ENCODE assay signal across 11 cellular contexts in genomic region chr2:151262629-151263028, GRCh38. TPM values are rescaled to one million over a fixed set of nuclear protein-coding genes. Genes with fewer than 3 reads are reported as not detected.
DNase-seq lines count a peak whose midpoint lies in the region; ATAC-seq, FAIRE-seq and TF ChIP-seq lines count a peak whose summit lies in the region.
"Had no signal": no experiment of that assay in that cellular context is flagged by ENCODE, and none has a peak within 500 bp of the region (broad histone marks: within the 10 kb centered on the region; RNA-seq: fewer than 3 reads in every experiment).

No MANE protein-coding gene starts in this region.

- H3K23me2 ChIP-seq in H1 (ENCODE audit: low read depth, low read length): peaks cover 3% of the 10 kb centered on the region; the same call in 1 of the 2 replicates

- no peaks in the 10 kb centered on the region for H3K79me2 ChIP-seq in Karpas-422 (ENCODE audit: low read length)
- no peaks in the 10 kb centered on the region for H3K79me2 ChIP-seq in H1 (ENCODE audit: control insufficient read depth in 1 of 2, insufficient read depth in 2 of 2, low read length in 2 of 2)

- no peaks in the 10 kb centered on the region for H3K79me1 ChIP-seq in H1 (ENCODE audit: low read depth, low read length)

- no peak overlapping the region for H3K4me3 ChIP-seq in CD8-positive, alpha-beta T cell (ENCODE audit: low read depth, low read length)
- peak overlapping the region; percentile 71; the same call in 1 of the 2 replicates for H3K4me3 ChIP-seq in Karpas-422 (ENCODE audit: low read length)
- 0 out of 8 replicates have a peak overlapping the region, but pooled peaks of 1 of the 4 experiments have one; percentile 66 for H3K4me3 ChIP-seq in H1 (ENCODE audit: extremely low read depth in 1 of 4, insufficient read depth in 2 of 4, low read depth in 3 of 4, low read length in 4 of 4)

- no peaks in the 10 kb centered on the region for H3K9me3 Mint-ChIP-seq in CD8-positive, alpha-beta T cell
- H3K9me3 Mint-ChIP-seq in neural crest cell (peaks cover under 1% of the 10 kb centered on the region), CD14-positive monocyte (peaks cover 0 to 1% (median 0%) of the 10 kb centered on the region in 7 donors)

- H3K9ac ChIP-seq in Karpas-422 (ENCODE audit: low read length): no peak overlapping the region
- no peak overlapping the region for H3K9ac ChIP-seq in H1 (replicated peaks in 1 of 4; ENCODE audit: extremely low read depth in 1 of 4, low read depth in 3 of 4, low read length in 3 of 4)

- no peak overlapping the region for H2BK20ac ChIP-seq in H1 (ENCODE audit: low read length)

- TF ChIP-seq EP300 in H1 (IDR thresholded peaks at IDR 0.05; ENCODE audit: borderline replicate concordance in 1 of 2, low read depth in 2 of 2, low read length in 2 of 2): no peak

- no peak overlapping the region for H3K18ac ChIP-seq in H1 (ENCODE audit: extremely low read depth, low read length)

- H3K4ac ChIP-seq in H1 (replicated peaks; ENCODE audit: insufficient read length, low read depth, low read length): peak overlapping the region; percentile 14

- intact Hi-C loops in CD8-positive, alpha-beta T cell (cut with DNase I, micrococcal nuclease): loop anchor here in 1 of 2 experiments (5.0 to 10.0 kb wide), 2 partner anchors 912 to 1675 kb away; partner anchors contain the start of genes MMADHC and STAM2
- intact Hi-C loops in CD14-positive monocyte (cut with micrococcal nuclease): no loop called here

- H3K9me2 ChIP-seq in Karpas-422 (replicated peaks; ENCODE audit: insufficient read depth, low read length): no peaks in the 10 kb centered on the region

- no peaks in the 10 kb centered on the region for H4K20me1 ChIP-seq in Karpas-422 (ENCODE audit: insufficient read depth, low read depth, low read length)
- H4K20me1 ChIP-seq in H1 (replicated peaks in 1 of 2; ENCODE audit: control insufficient read depth in 1 of 2, insufficient read depth in 2 of 2, low read length in 2 of 2): no peaks in the 10 kb centered on the region

- peak overlapping the region; percentile 11 for H3K4me3 Mint-ChIP-seq in CD8-positive, alpha-beta T cell
- H3K4me3 Mint-ChIP-seq in neural crest cell: peak overlapping the region; percentile 89
- no peak overlapping the region for H3K4me3 Mint-ChIP-seq in CD14-positive monocyte

- CTCF ChIA-PET in CD8-positive, alpha-beta T cell (lab: Charles Lee): no interaction called here
- CTCF ChIA-PET in H1 (lab: Charles Lee; ENCODE audit: partially characterized antibody): interaction anchor here (0.6 to 1.2 kb wide), 2 partner anchors 9 to 24 kb away, joined by 3 read pairs; no protein-coding TSS in a partner anchor

- peak overlapping the region; percentile 98 for H3K27ac Mint-ChIP-seq in CD8-positive, alpha-beta T cell
- no peak overlapping the region for H3K27ac Mint-ChIP-seq in neural crest cell (ENCODE audit: unreplicated experiment)
- H3K27ac Mint-ChIP-seq in CD14-positive monocyte: peak overlapping the region in 1 of 7 donors; percentile 30

- peaks cover 11% of the 10 kb centered on the region for H3K36me3 Mint-ChIP-seq in CD8-positive, alpha-beta T cell
- H3K36me3 Mint-ChIP-seq in neural crest cell (ENCODE audit: low read depth) (peaks cover 3% of the 10 kb centered on the region), CD14-positive monocyte (no peaks in the 10 kb centered on the region)

- H3K4me2 ChIP-seq in Karpas-422 (ENCODE audit: low read depth, low read length, poor library complexity, severe bottlenecking) (peak overlapping the region; percentile 82), H1 (ENCODE audit: insufficient read depth in 1 of 2, low read depth in 2 of 2, low read length in 2 of 2) (peak overlapping the region in 1 of 2 experiments; percentile 49; a peak in 2 of 4 replicates)

- peak overlapping the region; percentile 17 for H4K91ac ChIP-seq in H1 (replicated peaks; ENCODE audit: insufficient read length, low read length)

- peaks cover 5% of the 10 kb centered on the region for H3K4me1 ChIP-seq in CD8-positive, alpha-beta T cell (ENCODE audit: insufficient read depth, low read length)
- H3K4me1 ChIP-seq in Karpas-422 (ENCODE audit: low read length) (peaks cover 15% of the 10 kb centered on the region), H1 (replicated peaks in 1 of 4; ENCODE audit: control insufficient read depth in 3 of 4, insufficient read depth in 4 of 4, low read length in 3 of 4) (peaks cover 2 to 16% (median 7%) of the 10 kb centered on the region in 4 experiments)

- no peak overlapping the region for H2BK120ac ChIP-seq in H1 (replicated peaks; ENCODE audit: low read depth, low read length)

- H2BK12ac ChIP-seq in H1 (ENCODE audit: low read depth, low read length): peak overlapping the region; percentile 55; the same call in 1 of the 2 replicates

- H3K27me3 Mint-ChIP-seq in CD8-positive, alpha-beta T cell (ENCODE audit: low read depth): no peaks in the 10 kb centered on the region
- H3K27me3 Mint-ChIP-seq in neural crest cell (ENCODE audit: low read depth): no peaks in the 10 kb centered on the region
- peaks cover 0 to 3% (median 0%) of the 10 kb centered on the region in 3 donors for H3K27me3 Mint-ChIP-seq in CD14-positive monocyte (ENCODE audit: low read depth in 3 of 3)

- H3K56ac ChIP-seq in H1 (replicated peaks; ENCODE audit: insufficient read length, low read depth, low read length): no peak overlapping the region

- H2AFZ ChIP-seq in Karpas-422 (ENCODE audit: low read length) (no peak overlapping the region), H1 (ENCODE audit: low read length) (no peak overlapping the region)

- no peak overlapping the region; the same call in 1 of the 2 replicates for H4K8ac ChIP-seq in H1 (ENCODE audit: extremely low read depth, insufficient read depth, low read length)

- ATAC-seq in CD8-positive, alpha-beta T cell: no peak
- ATAC-seq: right cardiac atrium had no signal

- H3K36me3 ChIP-seq in CD8-positive, alpha-beta T cell (ENCODE audit: insufficient read depth, low read length): no peaks in the 10 kb centered on the region
- no peaks in the 10 kb centered on the region for H3K36me3 ChIP-seq in Karpas-422 (ENCODE audit: insufficient read depth, low read length)
- H3K36me3 ChIP-seq in H1 (ENCODE audit: control insufficient read depth in 2 of 4, insufficient read depth in 4 of 4, low read length in 3 of 4): no peaks in the 10 kb centered on the region
- H3K36me3 ChIP-seq: stomach had no signal

- peaks cover 35% of the 10 kb centered on the region for H3K4me1 Mint-ChIP-seq in CD8-positive, alpha-beta T cell (ENCODE audit: low read depth)
- peaks cover 22% of the 10 kb centered on the region for H3K4me1 Mint-ChIP-seq in neural crest cell
- peaks cover 17% of the 10 kb centered on the region for H3K4me1 Mint-ChIP-seq in CD14-positive monocyte

- no peaks in the 10 kb centered on the region for H3K27me3 ChIP-seq in CD8-positive, alpha-beta T cell (ENCODE audit: insufficient read depth, low read length)
- H3K27me3 ChIP-seq in Karpas-422 (ENCODE audit: low read length): no peaks in the 10 kb centered on the region
- H3K27me3 ChIP-seq in H1 (replicated peaks in 1 of 4; ENCODE audit: control insufficient read depth in 3 of 4, extremely low read depth in 1 of 4, insufficient read depth in 3 of 4, low read length in 3 of 4): no peaks in the 10 kb centered on the region
- H3K27me3 ChIP-seq: stomach had no signal

- FAIRE-seq in H1 (lab: Jason Lieb, UNC): no peak

- no peak for TF ChIP-seq POLR2A in H1 (IDR thresholded peaks at IDR 0.05; ENCODE audit: control extremely low read depth in 1 of 2, low read depth in 2 of 2, low read length in 2 of 2)

- no peak overlapping the region for H2AK5ac ChIP-seq in H1 (ENCODE audit: low read depth, low read length)

- no peak for TF ChIP-seq CTCF in CD8-positive, alpha-beta T cell (IDR thresholded peaks at IDR 0.05)
- TF ChIP-seq CTCF in H1 (IDR thresholded peaks at IDR 0.05; ENCODE audit: control extremely low read depth in 1 of 3, insufficient read depth in 1 of 3, low read depth in 1 of 3, low read length in 3 of 3) (no peak), neural crest cell (conservative IDR thresholded peaks at IDR 0.05) (no peak), CD14-positive monocyte (IDR thresholded peaks at IDR 0.05) (no peak)

- 82% methylated on average over 5 of the region's 8 CpGs; no CpG with 5 or more reads in 1 of the 2 experiments for whole genome bisulfite sequencing in H1 (ENCODE audit: extremely low coverage in 1 of 2, insufficient coverage in 1 of 2, insufficient read length in 1 of 2, insufficient replicate concordance in 2 of 2, low coverage in 1 of 2, low lambda C conversion rate in 2 of 2, missing lambda C conversion rate in 1 of 2), 2 experiments

- no peaks in the 10 kb centered on the region for H3K9me3 ChIP-seq in CD8-positive, alpha-beta T cell (ENCODE audit: low read length)
- no peaks in the 10 kb centered on the region for H3K9me3 ChIP-seq in Karpas-422 (ENCODE audit: low read length)
- H3K9me3 ChIP-seq in H1 (ENCODE audit: insufficient read depth in 2 of 2, low read depth in 1 of 2, low read length in 1 of 2): no peaks in the 10 kb centered on the region
- H3K9me3 ChIP-seq: stomach had no signal

- H3K27ac ChIP-seq in CD8-positive, alpha-beta T cell (ENCODE audit: low read depth, low read length): no peak overlapping the region
- no peak overlapping the region for H3K27ac ChIP-seq in Karpas-422 (ENCODE audit: low read length)
- H3K27ac ChIP-seq in H1 (ENCODE audit: low read depth, low read length): no peak overlapping the region

- no peak overlapping the region for H2BK15ac ChIP-seq in H1 (ENCODE audit: low read length)

- no peak for TF ChIP-seq RAD21 in H1 (IDR thresholded peaks at IDR 0.05 in 1 of 2, conservative IDR thresholded peaks at IDR 0.05 in 1 of 2; ENCODE audit: low read depth in 2 of 2, low read length in 2 of 2)

- no peak overlapping the region for H2BK5ac ChIP-seq in H1 (ENCODE audit: low read depth, low read length)

- POLR2A ChIA-PET in CD8-positive, alpha-beta T cell (lab: Charles Lee): interaction anchor here (1.2 to 3.2 kb wide), 2 partner anchors 13 to 27 kb away, joined by 5 to 52 read pairs; partner anchors contain the start of gene NMI
- POLR2A ChIA-PET in H1 (lab: Charles Lee; ENCODE audit: partially characterized antibody): interaction anchor here (1.0 to 2.5 kb wide), 3 partner anchors 8 to 25 kb away, joined by 3 to 8 read pairs (median 4); no protein-coding TSS in a partner anchor

- DNase-seq in CD8-positive, alpha-beta T cell: no peak
- no peak for DNase-seq in Karpas-422
- DNase-seq in H1 (ENCODE audit: low read depth in 1 of 2, low spot score in 2 of 2): no peak
- DNase-seq in neural crest cell (ENCODE audit: low read depth, low spot score): no peak
- no peak for DNase-seq in CD14-positive monocyte (ENCODE audit: low spot score)
- DNase-seq in NCI-H1694 treated with DMSO at 0.1 percent for 48 hours (lab: John Stamatoyannopoulos, UW): no peak
- DNase-seq in NCI-H1436 (lab: John Stamatoyannopoulos, UW): no peak
- DNase-seq: foreskin fibroblast, NCI-H1092 treated with DMSO at 0.1 percent for 48 hours, stomach had no signal

- no peak overlapping the region for H3K23ac ChIP-seq in H1 (ENCODE audit: insufficient read length)

- no peak overlapping the region for H3K14ac ChIP-seq in H1 (ENCODE audit: insufficient read length)

- H4K5ac ChIP-seq in H1 (ENCODE audit: insufficient read length, low read depth, low read length): no peak overlapping the region

RNA-seq across cellular contexts. Expression of gene RBM43, which starts 1.0 kb away (rescaled TPM):
- 10 to 100 TPM; 12.1 to 12.4 TPM for total RNA-seq in CD8-positive, alpha-beta T cell
- 3.7 and 4.5 TPM in 2 replicates for total RNA-seq in Karpas-422 (2014; rRNA removed; shearing (Covaris generic); ENCODE audit: low replicate concordance)
- 1.7 and 2.0 TPM in 2 replicates for total RNA-seq in H1 (2021; fragmentation: NEBNext Ultra II Directional; extraction: Animal tissue kit (Norgen Biotek cat#: 25700))
- 1.2 and 1.7 TPM in 2 replicates for polyA plus RNA-seq in H1 (2011; rRNA removed)
- 2.2 TPM for polyA plus RNA-seq in H1 (2011; cell fraction: cytosol; rRNA removed)
- polyA plus RNA-seq in H1 (2011; cell fraction: nucleus; rRNA removed): 1.6 TPM
- 0.96 to 1.7 TPM (median 1.3 TPM) in 4 replicates for polyA plus RNA-seq in H1 (2012, experiment 1 of 2)
- 0.79 TPM for polyA plus RNA-seq in H1 (2012, experiment 2 of 2)
- 2.4 TPM for polyA plus RNA-seq in H1 (2013, experiment 1 of 2)
- 1.4 TPM for polyA plus RNA-seq in H1 (2013, experiment 2 of 2)
- polyA minus RNA-seq in H1 (2011; rRNA and poly(A)+ RNA removed): 1.9 and 3.0 TPM in 2 replicates
- polyA minus RNA-seq in H1 (2011; cell fraction: cytosol; rRNA and poly(A)+ RNA removed): 0.88 TPM
- polyA minus RNA-seq in H1 (2011; cell fraction: nucleus; rRNA and poly(A)+ RNA removed): 8.3 TPM
- 8.1 and 8.9 TPM in 2 replicates for total RNA-seq in neural crest cell
- under 1 TPM; 0.24 to 0.38 TPM for polyA plus RNA-seq in CD14-positive monocyte

RNA-seq across cellular contexts. Expression of gene NMI, which starts 26.8 kb away (rescaled TPM):
- total RNA-seq in CD8-positive, alpha-beta T cell: 10 to 100 TPM; 16.9 to 18.0 TPM
- total RNA-seq in Karpas-422 (2014; rRNA removed; shearing (Covaris generic); ENCODE audit: low replicate concordance): 5.3 TPM in 2 replicates
- total RNA-seq in H1 (2021; fragmentation: NEBNext Ultra II Directional; extraction: Animal tissue kit (Norgen Biotek cat#: 25700)): 4.5 and 5.0 TPM in 2 replicates
- polyA plus RNA-seq in H1 (2011; rRNA removed): 0.57 and 1.1 TPM in 2 replicates
- 1.8 TPM for polyA plus RNA-seq in H1 (2011; cell fraction: cytosol; rRNA removed)
- 0.31 TPM for polyA plus RNA-seq in H1 (2011; cell fraction: nucleus; rRNA removed)
- polyA plus RNA-seq in H1 (2012, experiment 1 of 2): 3.3 to 5.1 TPM (median 3.9 TPM) in 4 replicates
- 1.6 TPM for polyA plus RNA-seq in H1 (2012, experiment 2 of 2)
- 3.6 TPM for polyA plus RNA-seq in H1 (2013, experiment 1 of 2)
- 3.5 TPM for polyA plus RNA-seq in H1 (2013, experiment 2 of 2)
- polyA minus RNA-seq in H1 (2011; rRNA and poly(A)+ RNA removed): 0.60 and 0.71 TPM in 2 replicates
- 1.2 TPM for polyA minus RNA-seq in H1 (2011; cell fraction: cytosol; rRNA and poly(A)+ RNA removed)
- 2.0 TPM for polyA minus RNA-seq in H1 (2011; cell fraction: nucleus; rRNA and poly(A)+ RNA removed)
- total RNA-seq in neural crest cell: 1.3 and 1.8 TPM in 2 replicates
- polyA plus RNA-seq in CD14-positive monocyte: 10 to 100 TPM; 72.3 to 83.0 TPM

Comparison
In these comparisons a context has a peak if more than half of its experiments do, and no peak if none do; other contexts are left out.
1. H3K4me3 Mint-ChIP-seq: peak in CD8-positive, alpha-beta T cell (single experiment) and neural crest cell (single experiment); none in CD14-positive monocyte (0 of 2).